19 cellular contexts compared by ENCODE assay signal in the genomic region with DNA sequence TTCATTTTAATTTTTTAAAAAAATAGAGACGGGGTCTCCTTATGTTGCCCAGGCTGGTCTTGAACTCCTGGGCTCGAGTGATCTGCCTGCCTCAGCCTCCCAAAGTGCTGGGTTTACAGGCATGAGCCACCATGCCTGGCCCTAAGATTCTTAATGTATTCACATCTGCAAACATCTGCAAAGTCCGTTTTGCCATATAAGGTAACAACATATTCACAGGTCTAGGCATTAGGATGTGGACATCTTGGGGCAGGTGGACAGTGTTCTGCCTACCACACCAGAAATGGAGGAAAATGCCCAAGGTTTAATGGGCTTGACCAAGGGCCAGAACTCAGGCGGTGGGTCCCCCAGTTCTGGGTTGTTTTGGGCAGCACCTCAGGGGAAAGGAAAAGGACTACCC. TPM values are rescaled to one million over a fixed set of nuclear protein-coding genes. Genes with fewer than 3 reads are reported as not detected.
DNase-seq lines count a peak whose midpoint lies in the region; ATAC-seq, FAIRE-seq and TF ChIP-seq lines count a peak whose summit lies in the region.
"Had no signal": no experiment of that assay in that cellular context is flagged by ENCODE, and none has a peak within 500 bp of the region (broad histone marks: within the 10 kb centered on the region; RNA-seq: fewer than 3 reads in every experiment).

No MANE protein-coding gene starts in this region.

- TF ChIP-seq RAD21 in H1 (IDR thresholded peaks at IDR 0.05 in 1 of 2, conservative IDR thresholded peaks at IDR 0.05 in 1 of 2; ENCODE audit: low read depth in 2 of 2, low read length in 2 of 2) = no peak

- H3K9me3 Mint-ChIP-seq in GM23338 = no peaks in the 10 kb centered on the region
- H3K9me3 Mint-ChIP-seq: CD8-positive, alpha-beta T cell; HFFc6; IgD-negative memory B cell had no signal

- no peak overlapping the region for H3K56ac ChIP-seq in H1 (replicated peaks; ENCODE audit: insufficient read length, low read depth, low read length)

- no peak overlapping the region for H4K5ac ChIP-seq in H1 (ENCODE audit: insufficient read length, low read depth, low read length)

- no peaks in the 10 kb centered on the region for H3K9me2 ChIP-seq in GM23338 (ENCODE audit: insufficient read depth)

- DNase-seq in GM23338 (ENCODE audit: low spot score) (no peak), H1 (ENCODE audit: low read depth in 1 of 2, low spot score in 2 of 2) (no peak), germinal center (ENCODE audit: low spot score) (no peak), Right ventricle myocardium superior (no peak)
- DNase-seq: CD8-positive, alpha-beta T cell; DMS53; DND-41; EL; GM23248; HFFc6 had no signal

- H3K4me1 Mint-ChIP-seq in GM23338 = peaks cover 24% of the 10 kb centered on the region
- H3K4me1 Mint-ChIP-seq: B cell had no signal

- H4K8ac ChIP-seq in H1 (ENCODE audit: extremely low read depth, insufficient read depth, low read length) = no peak overlapping the region

- H3K27me3 ChIP-seq in GM23338 (ENCODE audit: insufficient read depth) (no peaks in the 10 kb centered on the region), H1 (replicated peaks in 1 of 4; ENCODE audit: control insufficient read depth in 3 of 4, extremely low read depth in 1 of 4, insufficient read depth in 3 of 4, low read length in 3 of 4) (peaks cover 0 to 3% (median 0%) of the 10 kb centered on the region in 4 experiments; a peak in 3 of 7 replicates), thymus (ENCODE audit: control insufficient read depth, insufficient read depth) (no peaks in the 10 kb centered on the region)
- H3K27me3 ChIP-seq: BLaER1 treated with 17β-estradiol and CSF1 and Interleukin-3, amounts not matched to agents 10 nM and 100 nM had no signal

- H3K79me2 ChIP-seq in GM23338 (replicated peaks; ENCODE audit: insufficient read depth) = no peaks in the 10 kb centered on the region
- H3K79me2 ChIP-seq in H1 (ENCODE audit: control insufficient read depth in 1 of 2, insufficient read depth in 2 of 2, low read length in 2 of 2) = no peaks in the 10 kb centered on the region

- intact Hi-C loops in Right ventricle myocardium superior (cut with DNase I) = no loop called here

- no peak for FAIRE-seq in H1 (lab: Jason Lieb, UNC)
- FAIRE-seq: GM12891, GM19239 had no signal

- H3K23ac ChIP-seq in H1 (ENCODE audit: insufficient read length) = no peak overlapping the region

- H3K36me3 Mint-ChIP-seq in GM23338 (ENCODE audit: low read depth) = no peaks in the 10 kb centered on the region
- H3K36me3 Mint-ChIP-seq: CD8-positive, alpha-beta T cell; IgD-negative memory B cell had no signal

- TF ChIP-seq POLR2A in H1 (IDR thresholded peaks at IDR 0.05; ENCODE audit: control extremely low read depth in 1 of 2, low read depth in 2 of 2, low read length in 2 of 2) = no peak

- no peaks in the 10 kb centered on the region for H3K79me1 ChIP-seq in H1 (ENCODE audit: low read depth, low read length)

- H2AFZ ChIP-seq in GM23338 (no peak overlapping the region), H1 (ENCODE audit: low read length) (no peak overlapping the region)
- H2AFZ ChIP-seq: GM23248 had no signal

- H3K4me3 ChIP-seq in GM23338 = no peak overlapping the region
- H3K4me3 ChIP-seq in H1 (ENCODE audit: extremely low read depth in 1 of 4, insufficient read depth in 2 of 4, low read depth in 3 of 4, low read length in 4 of 4) = no peak overlapping the region
- H3K4me3 ChIP-seq in thymus (ENCODE audit: low read length) = no peak overlapping the region
- H3K4me3 ChIP-seq: BLaER1 treated with 17β-estradiol and CSF1 and Interleukin-3, amounts not matched to agents 10 nM and 100 nM; GM23248 had no signal

- H3K4me1 ChIP-seq in GM23338 (ENCODE audit: insufficient read depth) = peaks cover 26% of the 10 kb centered on the region
- peaks cover 5 to 19% (median 12%) of the 10 kb centered on the region in 4 experiments for H3K4me1 ChIP-seq in H1 (replicated peaks in 1 of 4; ENCODE audit: control insufficient read depth in 3 of 4, insufficient read depth in 4 of 4, low read length in 3 of 4)
- H3K4me1 ChIP-seq in thymus (ENCODE audit: control insufficient read depth, insufficient read depth, low read length) = peaks cover 59% of the 10 kb centered on the region

- H2BK5ac ChIP-seq in H1 (ENCODE audit: low read depth, low read length) = peak overlapping the region; percentile 85; the same call in 1 of the 2 replicates

- H3K27ac Mint-ChIP-seq in GM23338 = no peak overlapping the region
- H3K27ac Mint-ChIP-seq: B cell; CD8-positive, alpha-beta T cell; HFFc6; IgD-negative memory B cell had no signal

- H3K27ac ChIP-seq in GM23338 (ENCODE audit: low read depth) (no peak overlapping the region), KOPT-K1 (ENCODE audit: low read depth, low read length, poor library complexity, severe bottlenecking) (peak overlapping the region; percentile 75), H1 (ENCODE audit: low read depth, low read length) (no peak overlapping the region), thymus (ENCODE audit: low read depth) (peak overlapping the region; percentile 20)
- H3K27ac ChIP-seq: BLaER1 treated with 17β-estradiol and CSF1 and Interleukin-3, amounts not matched to agents 10 nM and 100 nM; GM23248; HL-60 had no signal

- H3K4me3 Mint-ChIP-seq in GM23338 = no peak overlapping the region
- H3K4me3 Mint-ChIP-seq: B cell; CD8-positive, alpha-beta T cell; HFFc6; IgD-negative memory B cell had no signal

- H3K36me3 ChIP-seq in GM23338 (ENCODE audit: insufficient read depth) (no peaks in the 10 kb centered on the region), KOPT-K1 (ENCODE audit: insufficient read depth, low read length) (no peaks in the 10 kb centered on the region), H1 (ENCODE audit: control insufficient read depth in 2 of 4, insufficient read depth in 4 of 4, low read length in 3 of 4) (no peaks in the 10 kb centered on the region), thymus (ENCODE audit: control insufficient read depth, insufficient read depth) (peaks cover 4% of the 10 kb centered on the region)
- H3K36me3 ChIP-seq: BLaER1 treated with 17β-estradiol and CSF1 and Interleukin-3, amounts not matched to agents 10 nM and 100 nM had no signal

- no peak overlapping the region for H2BK15ac ChIP-seq in H1 (ENCODE audit: low read length)

- H2AK5ac ChIP-seq in H1 (ENCODE audit: low read depth, low read length) = peak overlapping the region; percentile 96; the same call in 1 of the 2 replicates

- no peak overlapping the region for H3K14ac ChIP-seq in H1 (ENCODE audit: insufficient read length)

- ATAC-seq in GM23338 (no peak), Right ventricle myocardium superior (ENCODE audit: poor library complexity) (no peak)
- ATAC-seq: CD8-positive, alpha-beta T cell; HCT116 had no signal

- peak overlapping the region; percentile 96 for H2BK12ac ChIP-seq in H1 (ENCODE audit: low read depth, low read length)

- 0 out of 2 replicates have a peak, but pooled peaks cover 4% of the 10 kb centered on the region for H3F3A ChIP-seq in GM23338 (replicated peaks; ENCODE audit: low read depth)

- H3K23me2 ChIP-seq in H1 (ENCODE audit: low read depth, low read length) = no peaks in the 10 kb centered on the region; the same call in 1 of the 2 replicates

- H3K4me2 ChIP-seq in GM23338 = 0 out of 2 replicates have a peak overlapping the region, but pooled peaks have one; percentile 72
- 0 out of 4 replicates have a peak overlapping the region, but pooled peaks of 1 of the 2 experiments have one; percentile 42 for H3K4me2 ChIP-seq in H1 (ENCODE audit: insufficient read depth in 1 of 2, low read depth in 2 of 2, low read length in 2 of 2)

- H3K9ac ChIP-seq in H1 (replicated peaks in 1 of 4; ENCODE audit: extremely low read depth in 1 of 4, low read depth in 3 of 4, low read length in 3 of 4) = no peak overlapping the region
- H3K9ac ChIP-seq: BLaER1 treated with 17β-estradiol and CSF1 and Interleukin-3, amounts not matched to agents 10 nM and 100 nM; GM23248 had no signal

- H3K4ac ChIP-seq in H1 (replicated peaks; ENCODE audit: insufficient read length, low read depth, low read length) = no peak overlapping the region

- H4K20me1 ChIP-seq in GM23338 (replicated peaks; ENCODE audit: insufficient read depth) (no peaks in the 10 kb centered on the region), H1 (replicated peaks in 1 of 2; ENCODE audit: control insufficient read depth in 1 of 2, insufficient read depth in 2 of 2, low read length in 2 of 2) (no peaks in the 10 kb centered on the region)
- H4K20me1 ChIP-seq: BLaER1 treated with 17β-estradiol and CSF1 and Interleukin-3, amounts not matched to agents 10 nM and 100 nM had no signal

- peaks cover 25% of the 10 kb centered on the region for H3K27me3 Mint-ChIP-seq in GM23338 (ENCODE audit: insufficient read depth, low read depth, poor library complexity)
- H3K27me3 Mint-ChIP-seq: B cell, IgD-negative memory B cell had no signal

- no peak overlapping the region for H4K91ac ChIP-seq in H1 (replicated peaks; ENCODE audit: insufficient read length, low read length)

- POLR2A ChIA-PET in H1 (lab: Charles Lee; ENCODE audit: partially characterized antibody) = no interaction called here

- no peaks in the 10 kb centered on the region for H3K9me3 ChIP-seq in KOPT-K1 (ENCODE audit: insufficient read depth, low read length, poor library complexity, severe bottlenecking)
- no peaks in the 10 kb centered on the region for H3K9me3 ChIP-seq in H1 (ENCODE audit: insufficient read depth in 2 of 2, low read depth in 1 of 2, low read length in 1 of 2)
- H3K9me3 ChIP-seq in thymus (ENCODE audit: control insufficient read depth) = no peaks in the 10 kb centered on the region
- H3K9me3 ChIP-seq: BLaER1 treated with 17β-estradiol and CSF1 and Interleukin-3, amounts not matched to agents 10 nM and 100 nM had no signal

- TF ChIP-seq EP300 in H1 (IDR thresholded peaks at IDR 0.05; ENCODE audit: borderline replicate concordance in 1 of 2, low read depth in 2 of 2, low read length in 2 of 2) = no peak

- 81% methylated on average over 4 of the region's 4 CpGs; no CpG with 5 or more reads in 1 of the 2 experiments for WGBS in H1 (ENCODE audit: extremely low coverage in 1 of 2, insufficient coverage in 1 of 2, insufficient read length in 1 of 2, insufficient replicate concordance in 2 of 2, low coverage in 1 of 2, low lambda C conversion rate in 2 of 2, missing lambda C conversion rate in 1 of 2), 2 experiments
- WGBS in thymus = 98% methylated on average over 4 of the region's 4 CpGs

- TF ChIP-seq CTCF in GM23338 (conservative IDR thresholded peaks at IDR 0.05; ENCODE audit: low read depth in 2 of 2) (no peak), H1 (IDR thresholded peaks at IDR 0.05; ENCODE audit: control extremely low read depth in 1 of 3, insufficient read depth in 1 of 3, low read depth in 1 of 3, low read length in 3 of 3) (no peak)

- no peak overlapping the region for H2BK120ac ChIP-seq in H1 (replicated peaks; ENCODE audit: low read depth, low read length)

- CTCF ChIA-PET in H1 (lab: Charles Lee; ENCODE audit: partially characterized antibody) = interaction anchor here (0.5 to 16.4 kb wide), 3 partner anchors 20 to 359 kb away, joined by 3 to 629 read pairs (median 3); no protein-coding TSS in a partner anchor

- 0 out of 2 replicates have a peak overlapping the region, but pooled peaks have one; percentile 10 for H3K18ac ChIP-seq in H1 (ENCODE audit: extremely low read depth, low read length)

- H2BK20ac ChIP-seq in H1 (ENCODE audit: low read length) = peak overlapping the region; percentile 75

RNA-seq across cellular contexts. Expression of a gene that starts 41.6 kb away (rescaled TPM):
- total RNA-seq in GM23338 (2014; rRNA removed; shearing (Covaris generic)) = 329 and 363 TPM in 2 replicates
- polyA plus RNA-seq in GM23338 (2016; fragmentation: Nextera tagmentation; extraction: Ambion mirVana) (285 and 300 TPM in 2 replicates), H1 (2011; rRNA removed) (94.7 and 111 TPM in 2 replicates), thymus (101 TPM)
- 285 and 301 TPM in 2 replicates for total RNA-seq in H1 (2021; fragmentation: NEBNext Ultra II Directional; extraction: Animal tissue kit (Norgen Biotek cat#: 25700))
- polyA plus RNA-seq in H1 (2011; cell fraction: cytosol; rRNA removed) = 124 TPM
- polyA plus RNA-seq in H1 (2011; cell fraction: nucleus; rRNA removed) = 71.2 TPM
- 255 to 279 TPM (median 268 TPM) in 4 replicates for polyA plus RNA-seq in H1 (2012, experiment 1 of 2)
- 112 TPM for polyA plus RNA-seq in H1 (2012, experiment 2 of 2)
- 187 TPM for polyA plus RNA-seq in H1 (2013, experiment 1 of 2)
- 189 TPM for polyA plus RNA-seq in H1 (2013, experiment 2 of 2)
- polyA minus RNA-seq in H1 (2011; rRNA and poly(A)+ RNA removed) = 121 and 151 TPM in 2 replicates
- polyA minus RNA-seq in H1 (2011; cell fraction: cytosol; rRNA and poly(A)+ RNA removed) = 89.8 TPM
- 65.0 TPM for polyA minus RNA-seq in H1 (2011; cell fraction: nucleus; rRNA and poly(A)+ RNA removed)
- total RNA-seq in Right ventricle myocardium superior = 475 TPM

Comparison
In these comparisons a context has a peak if more than half of its experiments do, and no peak if none do; other contexts are left out.
1. H3K27ac ChIP-seq: peak in KOPT-K1 (single experiment) and thymus (single experiment); none in GM23338 (single experiment) and H1 (single experiment).